15 cellular contexts compared by ENCODE assay signal in genomic region chr6:1840491-1841121, GRCh38.
DNase-seq lines count a peak whose midpoint lies in the region; ATAC-seq, FAIRE-seq and TF ChIP-seq lines count a peak whose summit lies in the region.
"Had no signal": no experiment of that assay in that cellular context is flagged by ENCODE, and none has a peak within 500 bp of the region (broad histone marks: within the 10 kb centered on the region; RNA-seq: fewer than 3 reads in every experiment).

No MANE protein-coding gene starts in this region.

- no peak overlapping the region for H3K4me2 ChIP-seq in endothelial cell of umbilical vein (ENCODE audit: insufficient read depth, low read length)
- no peak overlapping the region for H3K4me2 ChIP-seq in mesenchymal stem cell (ENCODE audit: low read length, poor library complexity, severe bottlenecking)
- H3K4me2 ChIP-seq: BLaER1 treated with 17β-estradiol and CSF1 and Interleukin-3, amounts not matched to agents 10 nM and 100 nM had no signal

- POLR2A ChIA-PET in endothelial cell of umbilical vein (lab: Charles Lee): no interaction called here

- no peaks in the 10 kb centered on the region for H4K20me1 ChIP-seq in endothelial cell of umbilical vein (replicated peaks; ENCODE audit: control insufficient read depth, extremely low read depth, insufficient read depth, low read length)
- H4K20me1 ChIP-seq: BLaER1 treated with 17β-estradiol and CSF1 and Interleukin-3, amounts not matched to agents 10 nM and 100 nM had no signal

- CTCF ChIA-PET in endothelial cell of umbilical vein (lab: Charles Lee): no interaction called here

- TF ChIP-seq CTCF in endothelial cell of umbilical vein (IDR thresholded peaks at IDR 0.05; ENCODE audit: extremely low read depth in 1 of 2, insufficient read depth in 1 of 2, low read depth in 1 of 2, low read length in 2 of 2): no peak
- TF ChIP-seq CTCF in thoracic aorta (IDR thresholded peaks at IDR 0.05): no peak

- H3K18ac ChIP-seq in mesenchymal stem cell (ENCODE audit: low read depth in 1 of 2, low read length in 2 of 2): no peak overlapping the region

- ATAC-seq in thoracic aorta (ENCODE audit: insufficient number of reproducible peaks, low FRiP score, low read depth) (peak; percentile 46), GM19452 (IDR thresholded peaks at IDR 0.05; ENCODE audit: unreplicated experiment) (no peak)

- peaks cover 3% of the 10 kb centered on the region for H3K79me1 ChIP-seq in mesenchymal stem cell (replicated peaks; ENCODE audit: low read length, poor library complexity, severe bottlenecking)

- H3K27ac ChIP-seq in SJSA1 (peak overlapping the region; percentile 59), endothelial cell of umbilical vein (ENCODE audit: insufficient read depth, low read depth, low read length) (no peak overlapping the region), mesenchymal stem cell (ENCODE audit: low read length, poor library complexity, severe bottlenecking) (no peak overlapping the region), thoracic aorta (peak overlapping the region; percentile 61 to 81), SJCRH30 (no peak overlapping the region)
- H3K27ac ChIP-seq: BLaER1 treated with 17β-estradiol and CSF1 and Interleukin-3, amounts not matched to agents 10 nM and 100 nM; Peyer's patch had no signal

- H3K4me1 ChIP-seq in SJSA1 (replicated peaks) (peaks cover 52% of the 10 kb centered on the region), endothelial cell of umbilical vein (ENCODE audit: control insufficient read depth, extremely low read depth, insufficient read depth, low read length) (peaks cover 14% of the 10 kb centered on the region), mesenchymal stem cell (ENCODE audit: control insufficient read depth, insufficient read depth, low read depth, low read length) (peaks cover 5% of the 10 kb centered on the region), thoracic aorta (ENCODE audit: control insufficient read depth in 1 of 2, low read depth in 2 of 2) (peaks cover 5 to 52% of the 10 kb centered on the region in 2 donors), SJCRH30 (no peaks in the 10 kb centered on the region)
- H3K4me1 ChIP-seq: BLaER1 treated with 17β-estradiol and CSF1 and Interleukin-3, amounts not matched to agents 10 nM and 100 nM; Peyer's patch had no signal

- no peak overlapping the region for H2BK12ac ChIP-seq in mesenchymal stem cell (ENCODE audit: low read length in 2 of 2)

- H2BK5ac ChIP-seq in mesenchymal stem cell (ENCODE audit: low read depth, low read length, poor library complexity, severe bottlenecking): no peak overlapping the region

- H3K9me3 ChIP-seq in SJSA1 (replicated peaks): peaks cover 3% of the 10 kb centered on the region; the same call in 1 of the 2 replicates
- no peaks in the 10 kb centered on the region for H3K9me3 ChIP-seq in endothelial cell of umbilical vein (replicated peaks; ENCODE audit: control insufficient read depth, insufficient read depth, low read length)
- H3K9me3 ChIP-seq in mesenchymal stem cell (ENCODE audit: control insufficient read depth, low read length): peaks cover 7% of the 10 kb centered on the region
- H3K9me3 ChIP-seq in thoracic aorta: no peaks in the 10 kb centered on the region
- H3K9me3 ChIP-seq in SJCRH30 (replicated peaks): no peaks in the 10 kb centered on the region
- H3K9me3 ChIP-seq: Peyer's patch had no signal

- FAIRE-seq in endothelial cell of umbilical vein (lab: Jason Lieb, UNC): peak; percentile 33

- H3K4me3 ChIP-seq in SJSA1: no peak overlapping the region
- no peak overlapping the region for H3K4me3 ChIP-seq in endothelial cell of umbilical vein (replicated peaks in 1 of 3; ENCODE audit: insufficient read depth in 1 of 3, low read depth in 1 of 3, low read length in 3 of 3)
- peak overlapping the region in 1 of 2 experiments; percentile 65 for H3K4me3 ChIP-seq in mesenchymal stem cell (ENCODE audit: insufficient read depth in 1 of 2, low read depth in 1 of 2, low read length in 2 of 2)
- peak overlapping the region; percentile 59 for H3K4me3 ChIP-seq in thoracic aorta
- no peak overlapping the region for H3K4me3 ChIP-seq in SJCRH30
- H3K4me3 ChIP-seq: BLaER1 treated with 17β-estradiol and CSF1 and Interleukin-3, amounts not matched to agents 10 nM and 100 nM; Peyer's patch had no signal

- no peak for TF ChIP-seq POLR2A in endothelial cell of umbilical vein (IDR thresholded peaks at IDR 0.05; ENCODE audit: low read depth, low read length)

- BruUV-seq in endothelial cell of umbilical vein (replicated peaks; lab: Mats Ljungman, UMichigan): no TSS peak

- intact Hi-C loops in endothelial cell of umbilical vein (cut with micrococcal nuclease): no loop called here

- H3K36me3 ChIP-seq in SJSA1 (no peaks in the 10 kb centered on the region), endothelial cell of umbilical vein (ENCODE audit: control insufficient read depth in 2 of 2, extremely low read depth in 1 of 2, insufficient read depth in 2 of 2, low read length in 2 of 2) (no peaks in the 10 kb centered on the region), mesenchymal stem cell (ENCODE audit: control insufficient read depth in 1 of 2, insufficient read depth in 2 of 2, low read depth in 1 of 2, low read length in 2 of 2) (peaks cover 0 to 3% of the 10 kb centered on the region in 2 experiments), thoracic aorta (no peaks in the 10 kb centered on the region), SJCRH30 (no peaks in the 10 kb centered on the region)
- H3K36me3 ChIP-seq: Peyer's patch had no signal

- H2AK5ac ChIP-seq in mesenchymal stem cell (ENCODE audit: low read length, severe bottlenecking): no peak overlapping the region

- no peak overlapping the region for H2BK15ac ChIP-seq in mesenchymal stem cell (ENCODE audit: low read depth, poor library complexity, severe bottlenecking)

- no peak overlapping the region for H3K4ac ChIP-seq in mesenchymal stem cell (ENCODE audit: low read depth in 1 of 2, low read length in 2 of 2)

- H3K9ac ChIP-seq in endothelial cell of umbilical vein (replicated peaks; ENCODE audit: extremely low read depth, insufficient read depth, low read length) (no peak overlapping the region), mesenchymal stem cell (ENCODE audit: low read length) (peak overlapping the region; percentile 66)
- H3K9ac ChIP-seq: BLaER1 treated with 17β-estradiol and CSF1 and Interleukin-3, amounts not matched to agents 10 nM and 100 nM had no signal

- no peaks in the 10 kb centered on the region for H3K79me2 ChIP-seq in endothelial cell of umbilical vein (ENCODE audit: control insufficient read depth, insufficient read depth, low read length)

- H4K8ac ChIP-seq in mesenchymal stem cell (ENCODE audit: low read length): no peak overlapping the region

- H4K91ac ChIP-seq in mesenchymal stem cell (ENCODE audit: low read length): no peak overlapping the region

- WGBS in mesenchymal stem cell: 91% methylated on average over 13 of the region's 13 CpGs

- dilution Hi-C loops in endothelial cell of umbilical vein (cut with MboI; ENCODE audit: extremely low pct_ligation_motif_present, low sequenced_read_pairs): no loop called here

- H3K9me1 ChIP-seq in endothelial cell of umbilical vein (replicated peaks; ENCODE audit: control insufficient read depth, extremely low read depth, insufficient read depth, low read length): no peaks in the 10 kb centered on the region

- DNase-seq in SJSA1 (ENCODE audit: low read depth in 1 of 2, low spot score in 2 of 2): peak; percentile 71 to 75
- DNase-seq in endothelial cell of umbilical vein (ENCODE audit: low read depth, low spot score): no peak
- no peak for DNase-seq in mesenchymal stem cell
- DNase-seq in thoracic aorta (ENCODE audit: low spot score): no peak
- DNase-seq in hippocampal formation (lab: John Stamatoyannopoulos, UW): no peak
- no peak for DNase-seq in SJCRH30
- DNase-seq: Kasumi-1, NCI-H187 treated with DMSO at 0.1 percent for 48 hours, NCI-H2171, NCI-H446 treated with DMSO at 0.1 percent for 48 hours, NCI-H82, Peyer's patch, Right ventricle myocardium superior had no signal

- H3K14ac ChIP-seq in mesenchymal stem cell (ENCODE audit: low read length in 2 of 2): no peak overlapping the region

- H2BK120ac ChIP-seq in mesenchymal stem cell (ENCODE audit: low read depth, low read length): no peak overlapping the region

- H2AFZ ChIP-seq in endothelial cell of umbilical vein (ENCODE audit: low read depth, low read length) (no peak overlapping the region), mesenchymal stem cell (ENCODE audit: low read depth, low read length) (no peak overlapping the region)

- no peaks in the 10 kb centered on the region for H3K27me3 ChIP-seq in SJSA1 (replicated peaks)
- H3K27me3 ChIP-seq in endothelial cell of umbilical vein (ENCODE audit: control insufficient read depth in 2 of 2, insufficient read depth in 2 of 2, low read length in 2 of 2): no peaks in the 10 kb centered on the region
- no peaks in the 10 kb centered on the region for H3K27me3 ChIP-seq in mesenchymal stem cell (ENCODE audit: control insufficient read depth in 1 of 2, insufficient read depth in 1 of 2, low read length in 2 of 2)
- no peaks in the 10 kb centered on the region for H3K27me3 ChIP-seq in thoracic aorta (replicated peaks; ENCODE audit: insufficient read depth)
- H3K27me3 ChIP-seq in SJCRH30: no peaks in the 10 kb centered on the region
- H3K27me3 ChIP-seq: BLaER1 treated with 17β-estradiol and CSF1 and Interleukin-3, amounts not matched to agents 10 nM and 100 nM; Peyer's patch had no signal

- H3K23ac ChIP-seq in mesenchymal stem cell (ENCODE audit: low read length in 2 of 2): no peak overlapping the region

TF ChIP-seq in endothelial cell of umbilical vein, 7 proteins besides CTCF, POLR2A, EP300 and RAD21:
- TF ChIP-seq MAX (IDR thresholded peaks at IDR 0.05; ENCODE audit: insufficient read depth, insufficient read length) (no peak), FOS (IDR thresholded peaks at IDR 0.05; ENCODE audit: borderline replicate concordance, insufficient read depth, low read length) (no peak), MYC (IDR thresholded peaks at IDR 0.05; ENCODE audit: low read depth, low read length) (no peak), EZH2 (IDR thresholded peaks at IDR 0.05; ENCODE audit: borderline replicate concordance, low read depth, low read length, severe bottlenecking) (no peak), POLR2AphosphoS5 (IDR thresholded peaks at IDR 0.05; ENCODE audit: insufficient read depth, low read depth, low read length) (no peak), JUN (IDR thresholded peaks at IDR 0.05; ENCODE audit: borderline replicate concordance, insufficient read depth, insufficient read length, low read depth) (no peak), GATA2 (IDR thresholded peaks at IDR 0.05; ENCODE audit: insufficient read depth, insufficient read length, low read depth, low read length) (no peak)

Comparison
In these comparisons a context has a peak if more than half of its experiments do, and no peak if none do; other contexts are left out.
1. DNase-seq: peak in SJSA1 (2 of 2); none in endothelial cell of umbilical vein (single experiment), mesenchymal stem cell (single experiment), thoracic aorta (single experiment), hippocampal formation (0 of 2) and SJCRH30 (0 of 2).
2. H3K27ac ChIP-seq: peak in SJSA1 (single experiment) and thoracic aorta (2 of 2); none in endothelial cell of umbilical vein (single experiment), mesenchymal stem cell (single experiment) and SJCRH30 (single experiment).